ENCODE assay signal across 16 cellular contexts in genomic region chr6:157679605-157680580, GRCh38.
"Had no signal": no experiment of that assay in that cellular context is flagged by ENCODE, and none has a peak within 500 bp of the region (broad histone marks: within the 10 kb centered on the region; RNA-seq: fewer than 3 reads in every experiment).

No MANE protein-coding gene starts in this region.

- H3K4me1 ChIP-seq: upper lobe of right lung had no signal

- H3K36me3 ChIP-seq: brain microvascular endothelial cell, upper lobe of right lung had no signal

- H3K27ac ChIP-seq: brain microvascular endothelial cell, left ventricle myocardium inferior, upper lobe of right lung had no signal

- H3K9me3 ChIP-seq: left ventricle myocardium inferior, upper lobe of right lung had no signal

- H3K9me3 Mint-ChIP-seq: memory B cell; natural killer cell; stimulated activated naive CD8-positive, alpha-beta T cell treated with anti-CD3 and anti-CD28 coated beads, Interleukin-15, Interleukin-2, amounts not matched to agents 100 ng/mL and 50 ng/mL, for 24 hours; T-helper 2 cell treated with Interferon-gamma antibody and Interleukin-4, amounts not matched to agents 5 μg/mL and 100 μg/mL, for 36 hours had no signal

- H3K27me3 Mint-ChIP-seq: memory B cell; stimulated activated naive CD8-positive, alpha-beta T cell treated with anti-CD3 and anti-CD28 coated beads, Interleukin-15, Interleukin-2, amounts not matched to agents 100 ng/mL and 50 ng/mL, for 24 hours had no signal

- H3K4me2 ChIP-seq: smooth muscle cell had no signal

- H3K4me1 Mint-ChIP-seq: memory B cell, natural killer cell had no signal

- H3K4me3 ChIP-seq: left ventricle myocardium inferior, smooth muscle cell, upper lobe of right lung had no signal

- H3K27ac Mint-ChIP-seq: memory B cell; natural killer cell; stimulated activated naive CD8-positive, alpha-beta T cell treated with anti-CD3 and anti-CD28 coated beads, Interleukin-15, Interleukin-2, amounts not matched to agents 100 ng/mL and 50 ng/mL, for 24 hours; T-helper 2 cell treated with Interferon-gamma antibody and Interleukin-4, amounts not matched to agents 5 μg/mL and 100 μg/mL, for 36 hours had no signal

- DNase-seq: activated CD4-positive, alpha-beta T cell treated with anti-CD3 and anti-CD28 coated beads, Interleukin-2, amount 50 U/mL, for 1 hour; activated CD8-positive, alpha-beta memory T cell treated with anti-CD3 and anti-CD28 coated beads for 24 hours; activated naive CD4-positive, alpha-beta T cell; anterior cingulate cortex; brain microvascular endothelial cell; cerebellar nuclear complex; islet precursor cell; left ventricle myocardium inferior; natural killer cell; nucleus accumbens; right cardiac atrium; upper lobe of right lung had no signal

- H3K4me3 Mint-ChIP-seq: memory B cell; natural killer cell; stimulated activated naive CD8-positive, alpha-beta T cell treated with anti-CD3 and anti-CD28 coated beads, Interleukin-15, Interleukin-2, amounts not matched to agents 100 ng/mL and 50 ng/mL, for 24 hours; T-helper 2 cell treated with Interferon-gamma antibody and Interleukin-4, amounts not matched to agents 5 μg/mL and 100 μg/mL, for 36 hours had no signal

- H3K36me3 Mint-ChIP-seq: natural killer cell had no signal
